Comparison of ENCODE assay signal across 15 cellular contexts in genomic region chr2:237574894-237575868, GRCh38. TPM values are rescaled to one million over a fixed set of nuclear protein-coding genes. Genes with fewer than 3 reads are reported as not detected.
DNase-seq lines count a peak whose midpoint lies in the region; ATAC-seq, FAIRE-seq and TF ChIP-seq lines count a peak whose summit lies in the region.
"Had no signal": no experiment of that assay in that cellular context is flagged by ENCODE, and none has a peak within 500 bp of the region (broad histone marks: within the 10 kb centered on the region; RNA-seq: fewer than 3 reads in every experiment).

No MANE protein-coding gene starts in this region.

- peaks cover 19% of the 10 kb centered on the region for H3K4me1 ChIP-seq in RWPE2 (ENCODE audit: insufficient read depth, poor library complexity, severe bottlenecking)
- no peaks in the 10 kb centered on the region for H3K4me1 ChIP-seq in mesendoderm (ENCODE audit: control insufficient read depth, low read depth, low read length)

- H3K9me3 ChIP-seq in RWPE2 (ENCODE audit: severe bottlenecking), result no peaks in the 10 kb centered on the region

- peak overlapping the region; percentile 7 for H3K4me3 ChIP-seq in RWPE2 (ENCODE audit: severe bottlenecking)
- no peak overlapping the region for H3K4me3 ChIP-seq in fibroblast of mammary gland (ENCODE audit: control insufficient read depth, low read depth, low read length)
- H3K4me3 ChIP-seq in mesendoderm (ENCODE audit: low read length), result no peak overlapping the region

- no peak overlapping the region for H3K18ac ChIP-seq in mesendoderm (ENCODE audit: low read length)

- H3K79me2 ChIP-seq in mesendoderm (ENCODE audit: control insufficient read depth, insufficient read depth, low read length), result no peaks in the 10 kb centered on the region

- no peak overlapping the region for H3K56ac ChIP-seq in mesendoderm (ENCODE audit: low read length)

- no peak overlapping the region for H2BK120ac ChIP-seq in mesendoderm (ENCODE audit: low read depth, low read length)

- DNase-seq in RWPE2 (ENCODE audit: low spot score) (no peak), fibroblast of mammary gland (ENCODE audit: low read depth) (peak; percentile 30), mesendoderm (peak; percentile 48), urothelium cell line (ENCODE audit: low spot score) (peak; percentile 90), caudate nucleus (lab: John Stamatoyannopoulos, UW) (no peak), NAMALWA (ENCODE audit: low spot score) (no peak)
- DNase-seq: CD4-positive, CD25-positive, alpha-beta regulatory T cell; erythroblast; naive B cell; NCI-H2081; NK-92 treated with Interleukin-12 subunit alpha and Interleukin-12 subunit beta, amount 100 ng/mL, for 24 hours; WERI-Rb-1 had no signal

- H4K5ac ChIP-seq in mesendoderm (ENCODE audit: low read length), result no peak overlapping the region

- no peak overlapping the region for H4K8ac ChIP-seq in mesendoderm (ENCODE audit: low read depth, low read length)

- peak; percentile 38 for TF ChIP-seq CTCF in RWPE2 (IDR thresholded peaks at IDR 0.05; ENCODE audit: poor library complexity, severe bottlenecking)
- no peak for TF ChIP-seq CTCF in fibroblast of mammary gland (conservative IDR thresholded peaks at IDR 0.05; ENCODE audit: control insufficient read depth, insufficient read depth, low read depth, low read length)

- no peak overlapping the region for H2BK5ac ChIP-seq in mesendoderm (ENCODE audit: low read length)

- no peak overlapping the region for H3K9ac ChIP-seq in mesendoderm (ENCODE audit: low read length)

- FAIRE-seq in urothelium cell line (lab: Jason Lieb, UNC), result peak; percentile 44

- H3K23ac ChIP-seq in mesendoderm (ENCODE audit: low read length), result no peak overlapping the region

- no peak overlapping the region for H2BK15ac ChIP-seq in mesendoderm (replicated peaks; ENCODE audit: low read depth)

- H2AK5ac ChIP-seq in mesendoderm (ENCODE audit: low read length), result no peak overlapping the region

- no peaks in the 10 kb centered on the region for H3K79me1 ChIP-seq in mesendoderm (ENCODE audit: low read length)

- H3K27ac ChIP-seq in RWPE2 (ENCODE audit: poor library complexity, severe bottlenecking) (peak overlapping the region; percentile 52), mesendoderm (ENCODE audit: low read depth, low read length) (no peak overlapping the region), caudate nucleus (ENCODE audit: low read depth, low read length) (no peak overlapping the region)
- H3K27ac ChIP-seq: WERI-Rb-1 had no signal

- no CpG with 5 or more reads among the region's 25 CpGs for WGBS in mesendoderm (ENCODE audit: extremely low coverage, insufficient coverage, low lambda C conversion rate)

- H3K4me2 ChIP-seq in mesendoderm (ENCODE audit: low read length), result no peak overlapping the region

- H3K27me3 ChIP-seq in RWPE2 (ENCODE audit: insufficient read depth, poor library complexity, severe bottlenecking) (no peaks in the 10 kb centered on the region), mesendoderm (ENCODE audit: insufficient read depth, low read length, poor library complexity) (no peaks in the 10 kb centered on the region)

- no peak overlapping the region for H3K4ac ChIP-seq in mesendoderm (ENCODE audit: low read depth, low read length)

- H3K36me3 ChIP-seq in RWPE2 (ENCODE audit: low read depth) (no peaks in the 10 kb centered on the region), mesendoderm (ENCODE audit: control insufficient read depth, insufficient read depth, low read length) (peaks cover 2% of the 10 kb centered on the region)
- H3K36me3 ChIP-seq: WERI-Rb-1 had no signal

- ATAC-seq in RWPE2 (ENCODE audit: low read depth) (peak; percentile 73), GM18858 (IDR thresholded peaks at IDR 0.05; ENCODE audit: unreplicated experiment) (no peak), GM19351 (IDR thresholded peaks at IDR 0.05; ENCODE audit: unreplicated experiment) (no peak)
- ATAC-seq: activated naive CD4-positive, alpha-beta T cell treated with anti-CD3 and anti-CD28 coated beads, Interleukin-2, amount 50 U/mL, for 72 hours had no signal

RNA-seq across cellular contexts. Expression of gene PRLH, which starts 8.8 kb away (rescaled TPM):
- not detected for polyA plus RNA-seq in mesendoderm (2013, experiment 1 of 2)
- not detected for polyA plus RNA-seq in mesendoderm (2013, experiment 2 of 2)
- polyA plus RNA-seq: CD4-positive, CD25-positive, alpha-beta regulatory T cell had no signal

RNA-seq across cellular contexts. Expression of gene RAB17, which starts 15.4 kb away (rescaled TPM):
- 111 TPM for polyA plus RNA-seq in mesendoderm (2013, experiment 1 of 2)
- polyA plus RNA-seq in mesendoderm (2013, experiment 2 of 2), result 108 TPM
- polyA plus RNA-seq: CD4-positive, CD25-positive, alpha-beta regulatory T cell had no signal

RNA-seq across cellular contexts. Expression of gene LRRFIP1, which starts 52.2 kb away (rescaled TPM):
- 86.5 TPM for polyA plus RNA-seq in mesendoderm (2013, experiment 1 of 2)
- 91.0 TPM for polyA plus RNA-seq in mesendoderm (2013, experiment 2 of 2)

Comparison
In these comparisons a context has a peak if more than half of its experiments do, and no peak if none do; other contexts are left out.
1. DNase-seq: peak in fibroblast of mammary gland (single experiment), mesendoderm (single experiment) and urothelium cell line (single experiment); none in RWPE2 (single experiment), caudate nucleus (0 of 61) and NAMALWA (single experiment).